Comparison of ENCODE assay signal across 26 cellular contexts in genomic region chr1:202266061-202266765, GRCh38.
"Had no signal": no experiment of that assay in that cellular context is flagged by ENCODE, and none has a peak within 500 bp of the region (broad histone marks: within the 10 kb centered on the region; RNA-seq: fewer than 3 reads in every experiment).

No MANE protein-coding gene starts in this region.

- H3K27me3 ChIP-seq: adrenal gland, ovary had no signal

- H3K9me3 ChIP-seq: adrenal gland, lower lobe of right lung, mucosa of descending colon, neutrophil, ovary, prostate gland, suprapubic skin had no signal

- H3K4me3 Mint-ChIP-seq: activated CD4-positive, alpha-beta memory T cell treated with anti-CD3 and anti-CD28 coated beads for 36 hours; activated naive CD4-positive, alpha-beta T cell treated with anti-CD3 and anti-CD28 coated beads for 36 hours; activated naive CD8-positive, alpha-beta T cell treated with anti-CD3 and anti-CD28 coated beads for 36 hours; activated T-cell treated with anti-CD3 and anti-CD28 coated beads, Interleukin-2, amount 50 U/mL, for 72 hours; brain; natural killer cell treated with Interleukin-12 subunit alpha and Interleukin-12 subunit beta and Interleukin-15 and Interleukin-18, amount 100 ng/mL, for 72 hours; stimulated activated naive B cell treated with anti-CD40 and anti-IgM and Interleukin-4, amounts not matched to agents 10 μg/mL and 1 μg/mL and 100 μg/mL, for 72 hours had no signal

- H3K27ac ChIP-seq: adrenal gland, left lung, lower lobe of right lung, neutrophil, ovary, prostate gland, suprapubic skin, tibial nerve had no signal

- H3K36me3 Mint-ChIP-seq: activated CD4-positive, alpha-beta memory T cell treated with anti-CD3 and anti-CD28 coated beads for 36 hours; activated naive CD8-positive, alpha-beta T cell treated with anti-CD3 and anti-CD28 coated beads for 36 hours; brain; stimulated activated naive B cell treated with anti-CD40 and anti-IgM and Interleukin-4, amounts not matched to agents 10 μg/mL and 1 μg/mL and 100 μg/mL, for 72 hours had no signal

- DNase-seq: activated CD4-positive, alpha-beta memory T cell treated with anti-CD3 and anti-CD28 coated beads for 36 hours; activated CD4-positive, alpha-beta T cell treated with anti-CD3 and anti-CD28 coated beads for 4 hours; activated naive CD4-positive, alpha-beta T cell treated with anti-CD3 and anti-CD28 coated beads for 36 hours; activated naive CD8-positive, alpha-beta T cell treated with anti-CD3 and anti-CD28 coated beads for 36 hours; activated T-cell treated with anti-CD3 and anti-CD28 coated beads for 4 hours; activated T-cell treated with anti-CD3 and anti-CD28 coated beads, Interleukin-2, amount 50 U/mL, for 72 hours; caudate nucleus; foreskin fibroblast; kidney glomerular epithelial cell; left lung; lower lobe of right lung; mesendoderm; mucosa of descending colon; ovary; stimulated activated CD4-positive, alpha-beta T cell treated with anti-CD3 and anti-CD28 coated beads, Interleukin-15, amount 100 ng/mL, for 24 hours; stimulated activated CD4-positive, alpha-beta T cell treated with anti-CD3 and anti-CD28 coated beads, Interleukin-2, amount 100 ng/mL, for 24 hours; stimulated activated naive B cell treated with anti-CD40 and anti-IgM and Interleukin-4, amounts not matched to agents 10 μg/mL and 1 μg/mL and 100 μg/mL, for 72 hours had no signal

- H3K9me3 Mint-ChIP-seq: activated CD4-positive, alpha-beta memory T cell treated with anti-CD3 and anti-CD28 coated beads for 36 hours; activated T-cell treated with anti-CD3 and anti-CD28 coated beads, Interleukin-2, amount 50 U/mL, for 72 hours; natural killer cell treated with Interleukin-12 subunit alpha and Interleukin-12 subunit beta and Interleukin-15 and Interleukin-18, amount 100 ng/mL, for 72 hours had no signal

- H3K27me3 Mint-ChIP-seq: natural killer cell treated with Interleukin-12 subunit alpha and Interleukin-12 subunit beta and Interleukin-15 and Interleukin-18, amount 100 ng/mL, for 72 hours had no signal

- H3K36me3 ChIP-seq: adrenal gland, left lung, lower lobe of right lung, neutrophil, ovary, prostate gland, suprapubic skin, tibial nerve had no signal

- H3K27ac Mint-ChIP-seq: activated CD4-positive, alpha-beta memory T cell treated with anti-CD3 and anti-CD28 coated beads for 36 hours; activated naive CD4-positive, alpha-beta T cell treated with anti-CD3 and anti-CD28 coated beads for 36 hours; activated naive CD8-positive, alpha-beta T cell treated with anti-CD3 and anti-CD28 coated beads for 36 hours; activated T-cell treated with anti-CD3 and anti-CD28 coated beads, Interleukin-2, amount 50 U/mL, for 72 hours; brain; stimulated activated naive B cell treated with anti-CD40 and anti-IgM and Interleukin-4, amounts not matched to agents 10 μg/mL and 1 μg/mL and 100 μg/mL, for 72 hours had no signal

- ATAC-seq: activated T-cell treated with anti-CD3 and anti-CD28 coated beads, Interleukin-2, amount 50 U/mL, for 72 hours; esophagus mucosa; left lung; lower lobe of right lung; mucosa of descending colon; natural killer cell treated with Interleukin-12 subunit alpha and Interleukin-12 subunit beta and Interleukin-15 and Interleukin-18, amount 100 ng/mL, for 72 hours; stimulated activated naive B cell treated with anti-CD40 and anti-IgM and Interleukin-4, amounts not matched to agents 10 μg/mL and 1 μg/mL and 100 μg/mL, for 72 hours had no signal

- H3K4me2 ChIP-seq: smooth muscle cell had no signal

- H3K4me1 Mint-ChIP-seq: activated naive CD8-positive, alpha-beta T cell treated with anti-CD3 and anti-CD28 coated beads for 36 hours; stimulated activated naive B cell treated with anti-CD40 and anti-IgM and Interleukin-4, amounts not matched to agents 10 μg/mL and 1 μg/mL and 100 μg/mL, for 72 hours had no signal

- H3K4me3 ChIP-seq: adrenal gland, left lung, lower lobe of right lung, mucosa of descending colon, ovary, prostate gland, smooth muscle cell, suprapubic skin, tibial nerve had no signal

- H3K4me1 ChIP-seq: adrenal gland, left lung, lower lobe of right lung, prostate gland, suprapubic skin, tibial nerve had no signal
